In the genomic region with DNA sequence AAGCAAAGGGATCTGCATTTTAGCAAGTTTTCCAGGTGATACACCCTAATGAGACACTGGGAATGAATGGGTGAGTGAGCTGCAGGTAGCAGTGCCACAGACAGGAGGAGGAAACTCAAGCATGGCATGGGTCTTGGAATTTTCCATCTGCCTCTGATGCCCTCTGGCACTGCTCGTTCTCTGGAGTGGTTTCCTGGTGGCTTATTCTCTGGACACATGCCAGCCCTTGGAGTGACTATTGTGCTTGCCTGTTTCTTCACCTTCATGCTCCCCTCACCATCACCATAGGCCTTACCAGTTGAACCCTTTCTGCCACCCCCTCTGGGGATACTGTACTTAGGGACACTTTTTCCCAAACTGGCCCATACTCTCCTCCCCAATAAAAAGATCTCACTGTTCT, we compare ENCODE assay signal across 7 cellular contexts. TPM values are rescaled to one million over a fixed set of nuclear protein-coding genes. Genes with fewer than 3 reads are reported as not detected.
DNase-seq lines count a peak whose midpoint lies in the region; ATAC-seq and TF ChIP-seq lines count a peak whose summit lies in the region.

No MANE protein-coding gene starts in this region.

- no peak overlapping the region for H2AFZ ChIP-seq in OCI-LY3 (ENCODE audit: low read depth, low read length)

- H3K27me3 ChIP-seq in OCI-LY3 (ENCODE audit: low read depth, low read length) (no peaks in the 10 kb centered on the region), skeletal muscle satellite cell (ENCODE audit: control insufficient read depth, insufficient read depth, low read length) (no peaks in the 10 kb centered on the region)

- no peak overlapping the region for H3K9ac ChIP-seq in OCI-LY3 (ENCODE audit: low read length)
- H3K9ac ChIP-seq in skeletal muscle satellite cell (ENCODE audit: low read depth, low read length) = peak overlapping the region; percentile 89

- TF ChIP-seq CTCF in OCI-LY3 (IDR thresholded peaks at IDR 0.05; ENCODE audit: low read depth, low read length) = no peak
- no peak for TF ChIP-seq CTCF in epithelial cell of proximal tubule (conservative IDR thresholded peaks at IDR 0.05; ENCODE audit: low read depth, low read length)

- H4K20me1 ChIP-seq in OCI-LY3 (ENCODE audit: insufficient read depth, low read length) = no peaks in the 10 kb centered on the region

- H3K9me3 ChIP-seq in OCI-LY3 (ENCODE audit: insufficient read depth, low read length) (no peaks in the 10 kb centered on the region), skeletal muscle satellite cell (replicated peaks; ENCODE audit: low read length) (no peaks in the 10 kb centered on the region)

- no peak overlapping the region for H3K27ac ChIP-seq in OCI-LY3 (ENCODE audit: low read length)

- H3K36me3 ChIP-seq in OCI-LY3 (replicated peaks; ENCODE audit: low read depth, low read length) = peaks cover 19% of the 10 kb centered on the region
- H3K36me3 ChIP-seq in skeletal muscle satellite cell (ENCODE audit: insufficient read depth, low read length) = peaks cover 30% of the 10 kb centered on the region

- no peak for ATAC-seq in GM18868 (IDR thresholded peaks at IDR 0.05; ENCODE audit: unreplicated experiment)

- peak; percentile 2 for TF ChIP-seq POLR2A in GM19099 (IDR thresholded peaks at IDR 0.05; ENCODE audit: extremely low read depth, insufficient read length, low read depth)

- H3K4me3 ChIP-seq in OCI-LY3 (ENCODE audit: low read length) (peak overlapping the region; percentile 85), epithelial cell of proximal tubule (ENCODE audit: low read depth, low read length) (peak overlapping the region; percentile 94), skeletal muscle satellite cell (ENCODE audit: low read length) (peak overlapping the region; percentile 77)

- H3K79me2 ChIP-seq in OCI-LY3 (ENCODE audit: low read length) = peaks cover 44% of the 10 kb centered on the region

- intact Hi-C loops in head of caudate nucleus (cut with DNase I) = no loop called here

- H3K4me1 ChIP-seq in OCI-LY3 (ENCODE audit: low read length) (peaks cover 26% of the 10 kb centered on the region), skeletal muscle satellite cell (ENCODE audit: control insufficient read depth, insufficient read depth, low read length) (peaks cover 36% of the 10 kb centered on the region)

- H3K4me2 ChIP-seq in OCI-LY3 (ENCODE audit: low read length) (peak overlapping the region; percentile 97), skeletal muscle satellite cell (ENCODE audit: low read length) (peak overlapping the region; percentile 97)

- DNase-seq in epithelial cell of proximal tubule (ENCODE audit: low read depth) (no peak), head of caudate nucleus (no peak), NCI-H526 treated with DMSO at 0.1 percent for 48 hours (lab: John Stamatoyannopoulos, UW) (no peak)

RNA-seq across cellular contexts. Expression of a gene that starts 1.6 kb away (rescaled TPM):
- 49.4 and 58.2 TPM in 2 replicates for total RNA-seq in epithelial cell of proximal tubule
- 20.1 and 20.5 TPM in 2 replicates for total RNA-seq in skeletal muscle satellite cell (2012; rRNA removed)

RNA-seq across cellular contexts. Expression of a gene that starts 3.4 kb away (rescaled TPM):
- total RNA-seq in epithelial cell of proximal tubule = 15.7 and 47.6 TPM in 2 replicates
- total RNA-seq in skeletal muscle satellite cell (2012; rRNA removed) = 38.8 and 46.1 TPM in 2 replicates

RNA-seq across cellular contexts. Expression of a gene that starts 10.8 kb away (rescaled TPM):
- total RNA-seq in epithelial cell of proximal tubule = 0.75 and 0.94 TPM in 2 replicates
- total RNA-seq in skeletal muscle satellite cell (2012; rRNA removed) = 5.8 and 6.1 TPM in 2 replicates

RNA-seq across cellular contexts. Expression of a gene that starts 14.0 kb away (rescaled TPM):
- 23.8 and 25.9 TPM in 2 replicates for total RNA-seq in epithelial cell of proximal tubule
- total RNA-seq in skeletal muscle satellite cell (2012; rRNA removed) = 5.1 and 7.6 TPM in 2 replicates

RNA-seq across cellular contexts. Expression of a gene that starts 27.5 kb away (rescaled TPM):
- total RNA-seq in epithelial cell of proximal tubule = 25.2 and 28.8 TPM in 2 replicates
- total RNA-seq in skeletal muscle satellite cell (2012; rRNA removed) = 23.8 and 26.9 TPM in 2 replicates
